ENCODE assay signal across 22 cellular contexts in the genomic region with DNA sequence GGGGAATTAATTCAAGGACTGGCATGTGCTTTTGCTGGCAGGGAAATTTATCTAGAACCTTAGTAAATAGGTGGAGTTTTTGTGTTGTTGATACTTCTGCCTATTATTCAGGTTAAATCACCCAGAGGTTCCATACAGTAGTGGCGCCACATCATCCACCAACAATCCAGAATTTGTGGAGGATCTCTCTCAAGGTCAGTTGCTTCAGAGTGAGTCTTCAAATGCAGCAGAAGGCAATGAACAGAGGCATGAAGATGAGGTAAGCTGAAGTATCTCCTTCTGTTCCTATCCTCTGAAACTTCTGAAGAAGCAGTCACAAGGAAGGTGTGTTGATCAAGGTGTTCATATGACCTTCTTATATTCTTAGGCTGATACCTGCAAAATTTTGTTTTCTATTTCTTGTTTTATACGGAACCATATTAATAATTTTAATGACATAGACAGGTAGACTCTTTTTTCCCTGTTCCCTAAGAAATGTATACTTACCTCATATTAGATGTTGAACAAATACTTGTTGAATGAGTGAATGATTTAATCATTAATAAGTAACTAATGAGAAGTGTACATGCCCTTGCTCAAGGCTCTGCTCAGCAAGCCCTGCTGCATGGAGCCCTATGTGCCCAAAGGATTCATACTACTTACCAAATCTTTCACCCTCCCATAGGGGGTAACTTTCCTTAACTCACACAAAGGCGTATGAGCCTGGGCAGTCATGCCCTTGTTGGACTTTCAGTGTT.
"Had no signal": no experiment of that assay in that cellular context is flagged by ENCODE, and none has a peak within 500 bp of the region (broad histone marks: within the 10 kb centered on the region; RNA-seq: fewer than 3 reads in every experiment).

No MANE protein-coding gene starts in this region.

- H3K9me3 ChIP-seq: ascending aorta, breast epithelium, gastroesophageal sphincter, neutrophil, suprapubic skin, transverse colon, vagina had no signal

- H3K9me3 Mint-ChIP-seq: activated CD4-positive, alpha-beta T cell treated with anti-CD3 and anti-CD28 coated beads, Interleukin-2, amount 10 ng/mL, durations not matched to agents 24 days and 14 days; natural killer cell treated with Interleukin-12 subunit alpha and Interleukin-12 subunit beta and Interleukin-15 and Interleukin-18, amount 100 ng/mL, for 72 hours; stimulated activated naive CD8-positive, alpha-beta T cell treated with anti-CD3 and anti-CD28 coated beads, Interleukin-15, amount 100 ng/mL, for 72 hours had no signal

- H3K27me3 Mint-ChIP-seq: activated CD4-positive, alpha-beta T cell treated with anti-CD3 and anti-CD28 coated beads, Interleukin-2, amount 10 ng/mL, durations not matched to agents 24 days and 14 days; natural killer cell treated with Interleukin-12 subunit alpha and Interleukin-12 subunit beta and Interleukin-15 and Interleukin-18, amount 100 ng/mL, for 72 hours; stimulated activated naive CD8-positive, alpha-beta T cell treated with anti-CD3 and anti-CD28 coated beads, Interleukin-15, amount 100 ng/mL, for 72 hours had no signal

- FAIRE-seq: islet of Langerhans had no signal

- H3K27ac ChIP-seq: ascending aorta, breast epithelium, coronary artery, gastroesophageal sphincter, neutrophil, parathyroid adenoma, suprapubic skin, transverse colon, vagina had no signal

- H3K4me1 Mint-ChIP-seq: activated CD4-positive, alpha-beta T cell treated with anti-CD3 and anti-CD28 coated beads, Interleukin-2, amount 10 ng/mL, durations not matched to agents 24 days and 14 days; stimulated activated naive CD8-positive, alpha-beta T cell treated with anti-CD3 and anti-CD28 coated beads, Interleukin-15, amount 100 ng/mL, for 72 hours had no signal

- H3K27me3 ChIP-seq: ascending aorta, breast epithelium, gastroesophageal sphincter, neutrophil, suprapubic skin, transverse colon, vagina had no signal

- H3K4me3 Mint-ChIP-seq: activated CD4-positive, alpha-beta T cell treated with anti-CD3 and anti-CD28 coated beads, Interleukin-2, amount 10 ng/mL, durations not matched to agents 24 days and 14 days; natural killer cell treated with Interleukin-12 subunit alpha and Interleukin-12 subunit beta and Interleukin-15 and Interleukin-18, amount 100 ng/mL, for 72 hours; stimulated activated naive CD8-positive, alpha-beta T cell treated with anti-CD3 and anti-CD28 coated beads, Interleukin-15, amount 100 ng/mL, for 72 hours had no signal

- H3K4me3 ChIP-seq: ascending aorta, breast epithelium, coronary artery, gastroesophageal sphincter, smooth muscle cell, suprapubic skin, transverse colon, vagina had no signal

- DNase-seq: activated CD4-positive, alpha-beta T cell treated with anti-CD3 and anti-CD28 coated beads, Interleukin-2, amount 10 ng/mL, durations not matched to agents 24 days and 14 days; activated CD8-positive, alpha-beta memory T cell treated with anti-CD3 and anti-CD28 coated beads, Interleukin-2, amount 50 U/mL, for 4 hours; activated effector memory CD4-positive, alpha-beta T cell treated with Interleukin-2 at 50 U/mL for 16 hours; activated naive CD4-positive, alpha-beta T cell treated with anti-CD3 and anti-CD28 coated beads, Interleukin-2, amount 50 U/mL, for 16 hours; activated T-cell treated with anti-CD3 and anti-CD28 coated beads, Interleukin-2, amount 50 U/mL, for 48 hours; stimulated activated CD4-positive, alpha-beta T cell treated with anti-CD3 and anti-CD28 coated beads, Interleukin-4, amount 100 ng/mL, for 1 hour; stimulated activated naive CD8-positive, alpha-beta T cell treated with anti-CD3 and anti-CD28 coated beads, Interleukin-15, amount 100 ng/mL, for 72 hours; T-helper 1 cell; T1000; transverse colon had no signal

- H3K79me2 ChIP-seq: parathyroid adenoma had no signal

- H3K4me1 ChIP-seq: ascending aorta, breast epithelium, parathyroid adenoma, vagina had no signal

- H3K27ac Mint-ChIP-seq: activated CD4-positive, alpha-beta T cell treated with anti-CD3 and anti-CD28 coated beads, Interleukin-2, amount 10 ng/mL, durations not matched to agents 24 days and 14 days; natural killer cell treated with Interleukin-12 subunit alpha and Interleukin-12 subunit beta and Interleukin-15 and Interleukin-18, amount 100 ng/mL, for 72 hours; stimulated activated naive CD8-positive, alpha-beta T cell treated with anti-CD3 and anti-CD28 coated beads, Interleukin-15, amount 100 ng/mL, for 72 hours had no signal

- H3K9ac ChIP-seq: parathyroid adenoma had no signal

- H3K4me2 ChIP-seq: smooth muscle cell had no signal

- H3K36me3 ChIP-seq: breast epithelium had no signal

- H2AFZ ChIP-seq: parathyroid adenoma had no signal

- ATAC-seq: gastroesophageal sphincter; natural killer cell treated with Interleukin-12 subunit alpha and Interleukin-12 subunit beta and Interleukin-15 and Interleukin-18, amount 100 ng/mL, for 72 hours; sciatic nerve; stimulated activated naive CD8-positive, alpha-beta T cell treated with anti-CD3 and anti-CD28 coated beads, Interleukin-15, amount 100 ng/mL, for 72 hours had no signal
